Comparison of ENCODE assay signal across 13 cellular contexts in the genomic region with DNA sequence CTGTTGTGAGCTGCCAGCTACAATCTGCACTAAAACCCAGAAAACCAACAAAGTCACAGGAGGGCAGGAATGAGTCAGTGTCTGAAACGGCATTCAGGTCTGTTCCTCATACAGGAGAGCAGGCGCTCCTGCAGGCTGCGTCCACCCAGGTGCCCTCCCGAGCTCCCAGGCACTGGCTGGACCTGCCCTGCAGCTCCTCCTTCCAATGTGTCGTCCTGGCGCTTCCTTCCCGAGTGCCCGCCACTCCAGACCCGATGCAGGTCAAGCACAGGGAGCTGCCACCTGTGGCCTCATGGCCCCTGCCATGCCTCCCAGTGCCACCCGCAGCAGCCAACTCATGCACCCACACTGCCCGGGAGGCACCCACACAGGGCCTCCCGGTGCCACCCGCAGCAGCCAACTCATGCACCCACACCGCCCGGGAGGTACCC. TPM values are rescaled to one million over a fixed set of nuclear protein-coding genes. Genes with fewer than 3 reads are reported as not detected.
DNase-seq lines count a peak whose midpoint lies in the region; ATAC-seq, FAIRE-seq and TF ChIP-seq lines count a peak whose summit lies in the region.
"Had no signal": no experiment of that assay in that cellular context is flagged by ENCODE, and none has a peak within 500 bp of the region (broad histone marks: within the 10 kb centered on the region; RNA-seq: fewer than 3 reads in every experiment).

No MANE protein-coding gene starts in this region.

- peaks cover 42 to 85% (median 83%) of the 10 kb centered on the region in 4 donors for H3K4me1 Mint-ChIP-seq in naive thymus-derived CD8-positive, alpha-beta T cell
- H3K4me1 Mint-ChIP-seq in type B pancreatic cell (ENCODE audit: unreplicated experiment), result peaks cover 3% of the 10 kb centered on the region

- peaks cover 0 to 69% (median 19%) of the 10 kb centered on the region in 3 donors for H3K36me3 Mint-ChIP-seq in naive thymus-derived CD8-positive, alpha-beta T cell
- peaks cover 24% of the 10 kb centered on the region for H3K36me3 Mint-ChIP-seq in type B pancreatic cell

- POLR2A ChIA-PET in naive thymus-derived CD8-positive, alpha-beta T cell (lab: Charles Lee), result no interaction called here

- no peak for TF ChIP-seq POLR2A in GM12892 (IDR thresholded peaks at IDR 0.05; ENCODE audit: low read depth, low read length)

- peak overlapping the region in 6 of 10 donors; percentile 20 to 84 (median 56) for H3K27ac Mint-ChIP-seq in naive thymus-derived CD8-positive, alpha-beta T cell
- no peak overlapping the region for H3K27ac Mint-ChIP-seq in type B pancreatic cell
- H3K27ac Mint-ChIP-seq: memory B cell had no signal

- no peak for TF ChIP-seq CTCF in astrocyte of the spinal cord (IDR thresholded peaks at IDR 0.05; ENCODE audit: low read depth, low read length)
- TF ChIP-seq CTCF in type B pancreatic cell (conservative IDR thresholded peaks at IDR 0.05), result no peak

- peak; percentile 25 for DNase-seq in activated CD4-positive, alpha-beta T cell treated with anti-CD3 and anti-CD28 coated beads for 48 hours
- no peak for DNase-seq in activated CD4-positive, alpha-beta T cell treated with anti-CD3 and anti-CD28 coated beads, Interleukin-2, amount 50 U/mL, for 1 hour
- DNase-seq in M059J (ENCODE audit: low read depth) (peak; percentile 30), astrocyte of the spinal cord (ENCODE audit: low read depth, low spot score) (peak; percentile 28), type B pancreatic cell (ENCODE audit: extremely low spot score, unreplicated experiment) (no peak), GM12892 (ENCODE audit: insufficient read length) (no peak), AML-193 (lab: John Stamatoyannopoulos, UW) (no peak)
- no peak for DNase-seq in naive thymus-derived CD8-positive, alpha-beta T cell
- DNase-seq: NCI-H1048, NCI-H2171 treated with DMSO at 0.1 percent for 48 hours, tibial artery had no signal

- peak overlapping the region in 2 of 10 donors; percentile 13 to 15 for H3K4me3 Mint-ChIP-seq in naive thymus-derived CD8-positive, alpha-beta T cell
- no peak overlapping the region for H3K4me3 Mint-ChIP-seq in type B pancreatic cell
- H3K4me3 Mint-ChIP-seq: memory B cell had no signal

- H3K27me3 Mint-ChIP-seq in naive thymus-derived CD8-positive, alpha-beta T cell, result no peaks in the 10 kb centered on the region
- no peaks in the 10 kb centered on the region for H3K27me3 Mint-ChIP-seq in type B pancreatic cell
- H3K27me3 Mint-ChIP-seq: memory B cell had no signal

- H3K9me3 Mint-ChIP-seq in naive thymus-derived CD8-positive, alpha-beta T cell, result no peaks in the 10 kb centered on the region
- H3K9me3 Mint-ChIP-seq in type B pancreatic cell, result no peaks in the 10 kb centered on the region
- H3K9me3 Mint-ChIP-seq: memory B cell had no signal

- peak in 1 of 2 donors; percentile 10 for ATAC-seq in naive thymus-derived CD8-positive, alpha-beta T cell

- in situ Hi-C loops in astrocyte of the spinal cord (cut with HindIII; ENCODE audit: low sequenced_read_pairs), result no loop called here

- FAIRE-seq in GM12892 (lab: Jason Lieb, UNC), result no peak
- FAIRE-seq: A549 had no signal

- H3K4me3 ChIP-seq in astrocyte of the spinal cord (ENCODE audit: low read depth, low read length), result no peak overlapping the region
- H3K4me3 ChIP-seq: A549, tibial artery had no signal

RNA-seq across cellular contexts. Expression of gene BRD1, which starts 12.0 kb away (rescaled TPM):
- 5.0 and 10.2 TPM in 2 replicates for total RNA-seq in M059J (2014; rRNA removed; shearing (Covaris generic))
- 10 to 100 TPM; 80.9 to 86.8 TPM for total RNA-seq in naive thymus-derived CD8-positive, alpha-beta T cell
- 1 to 10 TPM; 1.9 to 3.7 (median 2.2) TPM for polyA plus RNA-seq in naive thymus-derived CD8-positive, alpha-beta T cell
- 51.1 and 53.0 TPM in 2 replicates for total RNA-seq in type B pancreatic cell (ENCODE audit: low replicate concordance)
- polyA plus RNA-seq in GM12892 (2012; ENCODE audit: missing spikeins), result 8.5 TPM

RNA-seq across cellular contexts. Expression of gene ZBED4, which starts 38.0 kb away (rescaled TPM):
- total RNA-seq in M059J (2014; rRNA removed; shearing (Covaris generic)), result 3.8 and 7.1 TPM in 2 replicates
- 10 to 100 TPM; 17.6 to 18.1 TPM for total RNA-seq in naive thymus-derived CD8-positive, alpha-beta T cell
- 10 to 100 TPM in 1 of 3 donors, 1 to 10 TPM in 2; 5.5 to 11.4 (median 8.1) TPM for polyA plus RNA-seq in naive thymus-derived CD8-positive, alpha-beta T cell
- total RNA-seq in type B pancreatic cell (ENCODE audit: low replicate concordance), result 25.5 and 29.1 TPM in 2 replicates
- polyA plus RNA-seq in GM12892 (2012; ENCODE audit: missing spikeins), result 11.3 TPM

Comparison
In these comparisons a context has a peak if more than half of its experiments do, and no peak if none do; other contexts are left out.
1. DNase-seq: peak in activated CD4-positive, alpha-beta T cell treated with anti-CD3 and anti-CD28 coated beads for 48 hours (single experiment), M059J (single experiment) and astrocyte of the spinal cord (single experiment); none in activated CD4-positive, alpha-beta T cell treated with anti-CD3 and anti-CD28 coated beads, Interleukin-2, amount 50 U/mL, for 1 hour (single experiment), naive thymus-derived CD8-positive, alpha-beta T cell (0 of 10), type B pancreatic cell (single experiment), GM12892 (single experiment) and AML-193 (0 of 2).